8 cellular contexts compared by ENCODE assay signal in the genomic region with DNA sequence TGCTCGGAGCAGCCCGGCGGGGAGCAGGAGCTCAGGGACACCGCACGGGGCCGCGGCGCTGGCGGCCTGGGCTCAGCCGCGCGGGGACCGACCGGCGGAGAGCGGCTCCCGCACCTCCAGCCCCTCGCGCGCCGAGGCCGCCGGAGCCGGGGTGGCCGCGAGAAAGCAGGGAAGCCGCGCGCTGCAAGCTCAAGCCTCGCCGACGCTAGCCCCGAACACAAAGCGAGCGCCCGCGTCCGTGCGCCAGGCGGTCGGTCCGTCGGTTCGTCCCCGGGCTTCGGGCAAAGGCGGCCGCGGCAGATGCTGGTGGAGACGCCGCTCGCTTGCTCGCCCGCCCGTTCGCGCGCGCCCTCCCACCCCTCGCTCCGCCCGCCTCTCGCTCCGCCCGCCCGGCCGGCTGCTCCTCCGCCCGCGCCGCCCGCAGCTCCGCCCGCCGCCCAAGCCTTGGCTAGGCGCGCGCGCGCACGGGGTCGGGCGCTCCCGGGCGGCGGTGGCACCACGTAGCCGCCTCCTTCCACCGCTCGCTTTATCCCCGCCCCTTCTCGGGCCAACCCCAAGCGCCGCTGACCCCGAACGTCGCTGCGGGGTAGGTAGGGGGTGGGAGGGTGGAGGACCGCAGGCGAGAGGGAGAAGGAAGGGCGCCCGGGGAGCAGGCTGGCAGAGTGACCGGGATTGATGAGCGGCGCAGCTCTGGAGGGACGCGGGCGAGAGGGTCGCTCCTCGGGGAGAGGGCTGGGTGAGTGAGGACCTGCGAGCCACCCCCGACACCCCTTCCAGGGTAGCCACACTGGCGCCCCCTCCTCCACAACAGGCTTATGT. TPM values are rescaled to one million over a fixed set of nuclear protein-coding genes. Genes with fewer than 3 reads are reported as not detected.
DNase-seq lines count a peak whose midpoint lies in the region; ATAC-seq and TF ChIP-seq lines count a peak whose summit lies in the region.

Gene TSPAN5, minus strand, starts transcription at position 325 of the 819 bp plus-strand sequence.

- no peaks in the 10 kb centered on the region for H3K27me3 ChIP-seq in breast epithelium
- peaks cover 46% of the 10 kb centered on the region for H3K27me3 ChIP-seq in iPS-20b (ENCODE audit: insufficient read depth, low read length)
- H3K27me3 ChIP-seq in skeletal muscle tissue (ENCODE audit: control insufficient read depth in 3 of 3, insufficient read depth in 3 of 3, low read length in 3 of 3), result peaks cover 8 to 20% (median 17%) of the 10 kb centered on the region in 3 donors

- DNase-seq in NCI-H146 treated with DMSO at 0.1 percent for 48 hours (lab: John Stamatoyannopoulos, UW; ENCODE audit: unreplicated experiment) (peak; percentile 0), breast epithelium (ENCODE audit: low spot score in 2 of 2) (peak; percentile 53 to 75)

- peak within 1 kb of the TSS; percentile 78 to 80 for H3K27ac ChIP-seq in breast epithelium
- no peak within 1 kb of the TSS for H3K27ac ChIP-seq in iPS-20b (ENCODE audit: low read length)
- H3K27ac ChIP-seq in skeletal muscle tissue (ENCODE audit: low read depth, low read length), result peak within 1 kb of the TSS; percentile 62

- H3K36me3 ChIP-seq in breast epithelium (no peaks in the 10 kb centered on the region), iPS-20b (ENCODE audit: insufficient read depth, low read depth, low read length) (no peaks in the 10 kb centered on the region), skeletal muscle tissue (ENCODE audit: control insufficient read depth in 3 of 3, insufficient read depth in 3 of 3, low read length in 3 of 3) (no peaks in the 10 kb centered on the region)

- intact Hi-C loops in breast epithelium (cut with DNase I; ENCODE audit: low total_unique reads), result no loop called here

- H3K4me3 ChIP-seq in WI38 (ENCODE audit: low read depth, low read length) (peak within 1 kb of the TSS; percentile 85), breast epithelium (peak within 1 kb of the TSS; percentile 57 to 94 (median 79)), iPS-20b (ENCODE audit: low read length) (peak within 1 kb of the TSS; percentile 95), skeletal muscle tissue (ENCODE audit: low read length in 3 of 3) (peak within 1 kb of the TSS; percentile 71 to 86 (median 78))

- ATAC-seq in GM18508 (IDR thresholded peaks at IDR 0.05; ENCODE audit: insufficient read depth, unreplicated experiment), result peak; percentile 28
- ATAC-seq in HG02840 (IDR thresholded peaks at IDR 0.05; ENCODE audit: low FRiP score, unreplicated experiment), result peak; percentile 55
- no peak for ATAC-seq in GM18870 (IDR thresholded peaks at IDR 0.05; ENCODE audit: unreplicated experiment)

- H3K9ac ChIP-seq in iPS-20b (ENCODE audit: low read depth, low read length) (peak within 1 kb of the TSS; percentile 81; the same call in 1 of the 2 replicates), skeletal muscle tissue (ENCODE audit: low read depth in 1 of 3, low read length in 3 of 3) (peak within 1 kb of the TSS; percentile 66 to 80 (median 66))

- no peak for TF ChIP-seq POLR2A in breast epithelium (IDR thresholded peaks at IDR 0.05)

- H3K4me1 ChIP-seq in breast epithelium, result peaks cover 0 to 3% of the 10 kb centered on the region in 2 donors
- peaks cover 37% of the 10 kb centered on the region; the same call in 1 of the 2 replicates for H3K4me1 ChIP-seq in iPS-20b (ENCODE audit: insufficient read depth, low read length)
- H3K4me1 ChIP-seq in skeletal muscle tissue (ENCODE audit: control insufficient read depth in 3 of 3, insufficient read depth in 3 of 3, low read length in 3 of 3), result peaks cover 23 to 32% (median 27%) of the 10 kb centered on the region in 3 donors

- TF ChIP-seq CTCF in WI38 (IDR thresholded peaks at IDR 0.05; ENCODE audit: low read depth, low read length) (no peak), breast epithelium (IDR thresholded peaks at IDR 0.05) (no peak)

- H3K9me3 ChIP-seq in breast epithelium, result no peaks in the 10 kb centered on the region
- H3K9me3 ChIP-seq in iPS-20b (ENCODE audit: insufficient read depth, low read depth, low read length), result no peaks in the 10 kb centered on the region
- H3K9me3 ChIP-seq in skeletal muscle tissue (ENCODE audit: control insufficient read depth in 3 of 3, low read length in 3 of 3), result no peaks in the 10 kb centered on the region

RNA-seq across cellular contexts. Expression of gene TSPAN5, which starts in this region (rescaled TPM):
- total RNA-seq in breast epithelium (10 to 100 TPM in 2 of 3 donors, 1 to 10 TPM in 1; 1.9 to 17.7 (median 12.8) TPM), skeletal muscle tissue (11.0 TPM)
